In the genomic region with DNA sequence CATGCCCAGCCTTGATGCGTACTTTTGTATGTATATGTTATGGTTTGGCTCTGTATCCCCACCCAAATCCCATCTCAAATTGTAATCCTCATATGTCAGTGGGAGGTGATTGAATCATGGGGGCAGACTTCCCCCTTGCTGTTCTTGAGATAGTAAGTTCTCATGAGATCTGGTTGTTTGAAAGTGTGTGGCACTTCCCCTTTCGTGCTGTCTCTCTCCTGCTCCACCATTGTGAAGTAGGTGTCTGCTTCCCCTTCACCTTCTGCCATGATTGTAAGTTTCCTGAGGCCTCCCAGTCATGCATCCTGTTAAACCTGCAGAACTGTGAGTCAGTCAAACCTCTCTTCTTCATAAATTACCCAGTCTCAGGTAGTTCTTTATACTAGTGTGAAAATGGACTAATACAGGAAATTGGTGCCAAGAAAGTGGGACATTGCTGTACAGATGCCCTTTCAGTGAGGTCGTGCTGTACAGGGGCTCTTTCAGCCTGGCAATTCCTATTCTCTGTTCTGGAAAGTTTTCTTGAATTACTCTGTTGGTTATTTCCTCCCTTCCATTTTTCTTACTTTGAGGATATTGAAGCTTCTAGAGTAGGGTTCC, we compare ENCODE assay signal across 11 cellular contexts. TPM values are rescaled to one million over a fixed set of nuclear protein-coding genes. Genes with fewer than 3 reads are reported as not detected.
DNase-seq lines count a peak whose midpoint lies in the region; ATAC-seq lines count a peak whose summit lies in the region.
"Had no signal": no experiment of that assay in that cellular context is flagged by ENCODE, and none has a peak within 500 bp of the region (broad histone marks: within the 10 kb centered on the region; RNA-seq: fewer than 3 reads in every experiment).

No MANE protein-coding gene starts in this region.

- H3K27ac Mint-ChIP-seq in dendritic cell treated with granulocyte-macrophage colony-stimulating factor and Interleukin-4, amounts not matched to agents 40 ng/mL and 50 ng/mL, for 4 days: peak overlapping the region; percentile 74

- intact Hi-C loops in dendritic cell treated with granulocyte-macrophage colony-stimulating factor and Interleukin-4, amounts not matched to agents 40 ng/mL and 50 ng/mL, for 4 days (cut with micrococcal nuclease): no loop called here

- H3K27me3 Mint-ChIP-seq in dendritic cell treated with granulocyte-macrophage colony-stimulating factor and Interleukin-4, amounts not matched to agents 40 ng/mL and 50 ng/mL, for 4 days: no peaks in the 10 kb centered on the region

- peak; percentile 7 to 12 for DNase-seq in AML-193 (lab: John Stamatoyannopoulos, UW)
- DNase-seq in OCI-M1 (lab: John Stamatoyannopoulos, UW): peak; percentile 79
- DNase-seq in HuH-7 (ENCODE audit: low spot score): no peak
- DNase-seq in H4 (ENCODE audit: low spot score): no peak
- no peak for DNase-seq in NCI-H1048 (lab: John Stamatoyannopoulos, UW)
- DNase-seq in NCI-H2227 treated with DMSO at 0.1 percent for 48 hours (lab: John Stamatoyannopoulos, UW): no peak
- DNase-seq: activated T-cell treated with anti-CD3 and anti-CD28 coated beads, Interleukin-2, amount 50 U/mL, for 4 hours; cortex of kidney; head of caudate nucleus had no signal

- ATAC-seq in GM18868 (IDR thresholded peaks at IDR 0.05; ENCODE audit: unreplicated experiment): peak; percentile 38

- H3K9me3 Mint-ChIP-seq in dendritic cell treated with granulocyte-macrophage colony-stimulating factor and Interleukin-4, amounts not matched to agents 40 ng/mL and 50 ng/mL, for 4 days: no peaks in the 10 kb centered on the region
- H3K9me3 Mint-ChIP-seq: activated T-cell treated with anti-CD3 and anti-CD28 coated beads, Interleukin-2, amount 50 U/mL, for 4 hours had no signal

- peaks cover 44% of the 10 kb centered on the region for H3K36me3 Mint-ChIP-seq in dendritic cell treated with granulocyte-macrophage colony-stimulating factor and Interleukin-4, amounts not matched to agents 40 ng/mL and 50 ng/mL, for 4 days (ENCODE audit: low read depth)

- H3K4me3 Mint-ChIP-seq in dendritic cell treated with granulocyte-macrophage colony-stimulating factor and Interleukin-4, amounts not matched to agents 40 ng/mL and 50 ng/mL, for 4 days: no peak overlapping the region
- H3K4me3 Mint-ChIP-seq: activated T-cell treated with anti-CD3 and anti-CD28 coated beads, Interleukin-2, amount 50 U/mL, for 4 hours had no signal

- H3K4me1 Mint-ChIP-seq in dendritic cell treated with granulocyte-macrophage colony-stimulating factor and Interleukin-4, amounts not matched to agents 40 ng/mL and 50 ng/mL, for 4 days (ENCODE audit: low read depth): peaks cover 56% of the 10 kb centered on the region

RNA-seq across cellular contexts. Expression of gene KCMF1, which starts 38.2 kb away (rescaled TPM):
- 61.6 and 90.1 TPM in 2 replicates for total RNA-seq in H4 (2014; rRNA removed; shearing (Covaris generic))

Comparison
In these comparisons a context has a peak if more than half of its experiments do, and no peak if none do; other contexts are left out.
1. DNase-seq: peak in AML-193 (2 of 2) and OCI-M1 (single experiment); none in HuH-7 (single experiment), H4 (single experiment), NCI-H1048 (single experiment) and NCI-H2227 treated with DMSO at 0.1 percent for 48 hours (single experiment).